Comparison of ENCODE assay signal across 8 cellular contexts in genomic region chr16:88782454-88783390, GRCh38.
DNase-seq lines count a peak whose midpoint lies in the region; ATAC-seq and TF ChIP-seq lines count a peak whose summit lies in the region.

No MANE protein-coding gene starts in this region.

- no peak overlapping the region for H3K4me3 ChIP-seq in KMS-11 (IDR thresholded peaks at IDR 0.05; ENCODE audit: insufficient read depth, low read depth, low read length)
- peak overlapping the region; percentile 65 for H3K4me3 ChIP-seq in fibroblast of pulmonary artery (replicated peaks; ENCODE audit: low read depth, low read length)
- peak overlapping the region; percentile 59 to 88 (median 72) for H3K4me3 ChIP-seq in skin epidermis

- H3K4me2 ChIP-seq in KMS-11: peak overlapping the region; percentile 99

- DNase-seq in 8988T: peak; percentile 95
- DNase-seq in activated T-cell treated with anti-CD3 and anti-CD28 coated beads, Interleukin-2, amount 50 U/mL, for 1 hour: peak; percentile 67
- no peak for DNase-seq in fibroblast of pulmonary artery (ENCODE audit: low read depth)
- DNase-seq in NCI-H187 treated with DMSO at 0.1 percent for 48 hours (lab: John Stamatoyannopoulos, UW): no peak
- no peak for DNase-seq in DMS153 (lab: John Stamatoyannopoulos, UW)

- H3K9ac ChIP-seq in KMS-11: peak overlapping the region; percentile 91

- H3K36me3 ChIP-seq in KMS-11 (ENCODE audit: insufficient read depth): no peaks in the 10 kb centered on the region

- H3K27ac ChIP-seq in KMS-11: peak overlapping the region; percentile 98
- H3K27ac ChIP-seq in skin epidermis: peak overlapping the region in 20 of 21 experiments; percentile 41 to 98 (median 96)

- no peak for ATAC-seq in GM19467 (IDR thresholded peaks at IDR 0.05; ENCODE audit: unreplicated experiment)

- H3K4me1 ChIP-seq in KMS-11 (ENCODE audit: low read depth, poor library complexity, severe bottlenecking): peaks cover 30% of the 10 kb centered on the region

- H3K27me3 ChIP-seq in KMS-11 (ENCODE audit: insufficient read depth, low read depth): no peaks in the 10 kb centered on the region

- H2AFZ ChIP-seq in KMS-11 (ENCODE audit: low read depth): no peak overlapping the region

- TF ChIP-seq CTCF in KMS-11 (conservative IDR thresholded peaks at IDR 0.05; ENCODE audit: low read depth, low read length) (0 out of 2 replicates have a peak, but pooled peaks have one; percentile 7), fibroblast of pulmonary artery (IDR thresholded peaks at IDR 0.05; ENCODE audit: low read length, missing control alignments) (no peak)

- H4K20me1 ChIP-seq in KMS-11 (ENCODE audit: insufficient read depth): peaks cover 9% of the 10 kb centered on the region; the same call in 1 of the 2 replicates

- H3K79me2 ChIP-seq in KMS-11 (ENCODE audit: insufficient read depth, low read depth): peaks cover 71% of the 10 kb centered on the region

Comparison
In these comparisons a context has a peak if more than half of its experiments do, and no peak if none do; other contexts are left out.
1. DNase-seq: peak in 8988T (single experiment) and activated T-cell treated with anti-CD3 and anti-CD28 coated beads, Interleukin-2, amount 50 U/mL, for 1 hour (single experiment); none in fibroblast of pulmonary artery (single experiment), NCI-H187 treated with DMSO at 0.1 percent for 48 hours (single experiment) and DMS153 (single experiment).